8 cellular contexts compared by ENCODE assay signal in genomic region chr6:16669227-16669626, GRCh38.
DNase-seq lines count a peak whose midpoint lies in the region; ATAC-seq, FAIRE-seq and TF ChIP-seq lines count a peak whose summit lies in the region.

No MANE protein-coding gene starts in this region.

- TF ChIP-seq CTCF in A549 (IDR thresholded peaks at IDR 0.05) (no peak), MM.1S (IDR thresholded peaks at IDR 0.05; ENCODE audit: low read length) (no peak), lower lobe of right lung (IDR thresholded peaks at IDR 0.05) (no peak)

- no peak overlapping the region for H2AFZ ChIP-seq in MM.1S (ENCODE audit: low read length)

- no peak for TF ChIP-seq POLR2A in A549 (IDR thresholded peaks at IDR 0.05; ENCODE audit: low read length)

- ATAC-seq in A549 (peak in 1 of 2 experiments; percentile 66; a peak in 4 of 6 replicates), lower lobe of right lung (peak; percentile 42 to 61)

- no peaks in the 10 kb centered on the region for H3K9me3 ChIP-seq in A549
- no peaks in the 10 kb centered on the region for H3K9me3 ChIP-seq in MM.1S (replicated peaks; ENCODE audit: insufficient read depth, low read length)
- H3K9me3 ChIP-seq in lower lobe of right lung: no peaks in the 10 kb centered on the region

- TF ChIP-seq EP300 in A549 (IDR thresholded peaks at IDR 0.05): no peak

- intact Hi-C loops in lower lobe of right lung (cut with DNase I): no loop called here

- CTCF ChIA-PET in A549 (lab: Yijun Ruan, JAX): interaction anchor here (0.9 kb wide), 1 partner anchor 13 kb away, joined by 3 read pairs; no protein-coding TSS in a partner anchor

- peaks cover 10% of the 10 kb centered on the region; the same call in 1 of the 2 replicates for H3K79me2 ChIP-seq in MM.1S (ENCODE audit: low read length)

- no peak for FAIRE-seq in A549 (lab: Jason Lieb, UNC)

- H3K4me3 ChIP-seq in A549 (no peak overlapping the region), MM.1S (ENCODE audit: low read length) (no peak overlapping the region), lower lobe of right lung (no peak overlapping the region)

- H3K4me2 ChIP-seq in A549: peak overlapping the region; percentile 47
- peak overlapping the region; percentile 46; the same call in 1 of the 2 replicates for H3K4me2 ChIP-seq in MM.1S (ENCODE audit: low read depth, low read length)

- H3K27ac ChIP-seq in A549 (peak overlapping the region; percentile 37 to 71), MM.1S (ENCODE audit: low read length) (peak overlapping the region; percentile 54; the same call in 1 of the 2 replicates), lower lobe of right lung (no peak overlapping the region)

- no peaks in the 10 kb centered on the region for H4K20me1 ChIP-seq in MM.1S (ENCODE audit: insufficient read depth, low read length)

- 6% methylated on average over 3 of the region's 3 CpGs for WGBS in A549 (ENCODE audit: missing lambda C conversion rate)

- no peak overlapping the region for H3K9ac ChIP-seq in MM.1S (ENCODE audit: low read length)

- H3K36me3 ChIP-seq in MM.1S (replicated peaks; ENCODE audit: insufficient read depth, low read length) (no peaks in the 10 kb centered on the region), lower lobe of right lung (no peaks in the 10 kb centered on the region)

- no peak for TF ChIP-seq RAD21 in A549 (conservative IDR thresholded peaks at IDR 0.05 in 1 of 2, IDR thresholded peaks at IDR 0.05 in 1 of 2)

- H3K4me1 ChIP-seq in A549 (peaks cover 38% of the 10 kb centered on the region), MM.1S (ENCODE audit: low read length) (peaks cover 31% of the 10 kb centered on the region), lower lobe of right lung (peaks cover 39% of the 10 kb centered on the region)

- H3K9me2 ChIP-seq in MM.1S (replicated peaks; ENCODE audit: insufficient read depth, low read length): no peaks in the 10 kb centered on the region

- POLR2A ChIA-PET in A549 (lab: Yijun Ruan, JAX): no interaction called here

- DNase-seq in A549 (ENCODE audit: low read depth in 1 of 2, low spot score in 1 of 2): peak in 1 of 2 experiments; percentile 54
- peak; percentile 66 for DNase-seq in MM.1S
- DNase-seq in activated T-cell treated with anti-CD3 and anti-CD28 coated beads for 24 hours (ENCODE audit: low read depth): peak; percentile 72
- DNase-seq in lower lobe of right lung: no peak
- DNase-seq in hepatic stellate cell (ENCODE audit: low spot score): no peak
- DNase-seq in DMS153 (lab: John Stamatoyannopoulos, UW): no peak
- DNase-seq in NCI-H524 (lab: John Stamatoyannopoulos, UW): no peak
- no peak for DNase-seq in OCI-M2 (lab: John Stamatoyannopoulos, UW; ENCODE audit: unreplicated experiment)

- H3K27me3 ChIP-seq in MM.1S (replicated peaks; ENCODE audit: insufficient read depth, low read length) (no peaks in the 10 kb centered on the region), lower lobe of right lung (ENCODE audit: low read depth) (no peaks in the 10 kb centered on the region)

- no peaks in the 10 kb centered on the region for H3F3A ChIP-seq in MM.1S (ENCODE audit: insufficient read depth, low read length)

TF ChIP-seq in A549, 52 proteins besides CTCF, POLR2A, EP300 and RAD21:
- no peak for TF ChIP-seq MAZ (IDR thresholded peaks at IDR 0.05; ENCODE audit: borderline replicate concordance, low read depth, low read length)
- 0 out of 2 replicates have a peak, but pooled peaks have one; percentile 14 for TF ChIP-seq JUNB (IDR thresholded peaks at IDR 0.05)
- TF ChIP-seq MAFK (IDR thresholded peaks at IDR 0.05; ENCODE audit: partially characterized antibody): peak; percentile 3
- TF ChIP-seq ZNF302 (CRISPR knock-in tag; IDR thresholded peaks at IDR 0.05): no peak
- no peak for TF ChIP-seq FOSL2 (IDR thresholded peaks at IDR 0.05)
- TF ChIP-seq FOSL2 (CRISPR knock-in tag; IDR thresholded peaks at IDR 0.05): no peak
TF ChIP-seq in A549: peak in this region for 2.

Comparison
In these comparisons a context has a peak if more than half of its experiments do, and no peak if none do; other contexts are left out.
1. DNase-seq: peak in MM.1S (single experiment) and activated T-cell treated with anti-CD3 and anti-CD28 coated beads for 24 hours (single experiment); none in lower lobe of right lung (single experiment), hepatic stellate cell (single experiment), DMS153 (single experiment), NCI-H524 (0 of 2) and OCI-M2 (single experiment).